In the genomic region with DNA sequence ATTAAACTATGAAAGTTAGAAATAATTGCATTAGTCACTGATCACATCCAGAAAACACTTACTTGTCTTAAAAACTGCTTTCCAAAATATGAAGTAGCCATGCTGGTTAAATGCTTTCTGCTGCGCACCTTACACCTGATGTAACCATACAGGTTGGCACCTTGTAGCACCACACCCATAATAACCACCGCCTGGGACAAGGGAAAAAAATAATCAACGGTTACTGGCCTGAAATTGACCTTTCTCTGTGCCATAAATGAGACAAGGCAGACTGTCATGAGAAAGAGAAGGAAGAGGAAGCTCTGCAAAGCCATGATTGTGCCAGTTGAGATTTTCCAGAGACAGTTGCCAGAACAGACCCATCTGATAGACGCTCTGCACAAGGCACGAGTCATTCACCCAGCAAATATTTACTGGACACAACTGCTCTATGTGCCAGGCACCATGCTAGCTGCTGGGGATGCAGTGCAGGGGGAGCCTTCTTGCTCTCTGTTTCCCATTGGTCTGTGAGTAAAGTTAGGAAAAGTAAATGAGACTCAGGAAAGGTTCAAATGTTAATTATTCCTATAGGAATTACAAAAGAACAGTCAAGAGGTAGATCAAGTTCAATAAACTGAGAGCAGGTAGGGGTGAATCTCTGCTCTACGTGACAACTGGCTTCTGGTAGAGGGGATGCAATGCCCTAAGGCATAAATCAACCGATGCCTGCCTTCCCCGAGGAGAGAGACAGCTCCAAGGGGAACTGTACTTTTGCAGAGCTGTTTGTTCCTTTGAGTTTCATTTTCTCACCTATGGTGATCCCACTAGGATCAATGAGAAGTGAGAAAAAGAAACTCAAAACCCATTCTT, we compare ENCODE assay signal across 7 cellular contexts. TPM values are rescaled to one million over a fixed set of nuclear protein-coding genes. Genes with fewer than 3 reads are reported as not detected.
A peak's percentile ranks its signal among the peaks of the same experiment; 100 is the strongest.
DNase-seq lines count a peak whose midpoint lies in the region; ATAC-seq, FAIRE-seq and TF ChIP-seq lines count a peak whose summit lies in the region.
"Not testable (repeated sequence)": the region's sequence is repeated elsewhere in the genome, so short reads cannot be mapped to it uniquely, and the experiment has no call there.

No MANE protein-coding gene starts in this region.

- POLR2A ChIA-PET in SK-N-SH (lab: Yijun Ruan, JAX); WTC11 (lab: Charles Lee): not testable (repeated sequence)

- H3K4me1 Mint-ChIP-seq in GM23338; endothelial cell (ENCODE audit: unreplicated experiment): not testable (repeated sequence)
- peaks cover 10% of the 10 kb centered on the region for H3K4me1 Mint-ChIP-seq in WTC11

- not testable (repeated sequence) for H4K20me1 ChIP-seq in GM23338 (replicated peaks; ENCODE audit: insufficient read depth); SK-N-SH (ENCODE audit: insufficient read depth)

- not testable (repeated sequence) for H3K4me3 Mint-ChIP-seq in GM23338, WTC11
- H3K4me3 Mint-ChIP-seq in endothelial cell (ENCODE audit: unreplicated experiment): peak overlapping the region; percentile 29

- H2AFZ ChIP-seq in GM23338; SK-N-SH (ENCODE audit: low read depth): not testable (repeated sequence)

- not testable (repeated sequence) for H3K27me3 Mint-ChIP-seq in GM23338 (ENCODE audit: insufficient read depth, low read depth, poor library complexity); WTC11 (ENCODE audit: low read depth); endothelial cell (ENCODE audit: unreplicated experiment)

- not testable (repeated sequence) for H3K27ac Mint-ChIP-seq in GM23338; WTC11; endothelial cell (ENCODE audit: unreplicated experiment)

- not testable (repeated sequence) for H3K9me2 ChIP-seq in GM23338 (ENCODE audit: insufficient read depth); SK-N-SH

- H3K27ac ChIP-seq in GM23338 (ENCODE audit: low read depth); heart left ventricle; pancreas: not testable (repeated sequence)
- peak overlapping the region in 1 of 2 experiments; percentile 68; a peak in 2 of 4 replicates for H3K27ac ChIP-seq in SK-N-SH (ENCODE audit: low read depth in 2 of 2, low read length in 1 of 2)

- H3K4me3 ChIP-seq in GM23338; SK-N-SH (ENCODE audit: low read depth in 2 of 2, low read length in 1 of 2); heart left ventricle; pancreas: not testable (repeated sequence)

- ATAC-seq in GM23338 (peak; percentile 68), WTC11 (peak; percentile 61), heart left ventricle (peak; percentile 88 to 94 (median 90)), left colon (peak; percentile 94), pancreas (peak in 1 of 4 donors; percentile 34)

- peak in 1 of 2 experiments; percentile 50; a peak in 1 of 4 replicates for TF ChIP-seq EP300 in SK-N-SH (IDR thresholded peaks at IDR 0.05; ENCODE audit: borderline replicate concordance in 1 of 2, low read depth in 1 of 2, low read length in 1 of 2)

- TF ChIP-seq RAD21 in SK-N-SH (IDR thresholded peaks at IDR 0.05; ENCODE audit: low read length): not testable (repeated sequence)

- not testable (repeated sequence) for TF ChIP-seq CTCF in GM23338 (conservative IDR thresholded peaks at IDR 0.05; ENCODE audit: low read depth in 2 of 2); SK-N-SH (IDR thresholded peaks at IDR 0.05); WTC11 (IDR thresholded peaks at IDR 0.05); endothelial cell (IDR thresholded peaks at IDR 0.05; ENCODE audit: unreplicated experiment); heart left ventricle (IDR thresholded peaks at IDR 0.05); pancreas (IDR thresholded peaks at IDR 0.05)

- intact Hi-C loops in heart left ventricle (cut with DNase I); left colon (cut with DNase I, micrococcal nuclease); pancreas (cut with DNase I): not testable (repeated sequence)

- TF ChIP-seq POLR2A in heart left ventricle (IDR thresholded peaks at IDR 0.05): not testable (repeated sequence)

- 43% methylated on average over 8 of the region's 8 CpGs for WGBS in SK-N-SH (ENCODE audit: low lambda C conversion rate)
- WGBS in heart left ventricle, 4 donors: 53 to 63% (median 56%) methylated on average over 8 of the region's 8 CpGs
- WGBS in pancreas, 2 donors: 81 to 87% methylated on average over 8 of the region's 8 CpGs

- H3K36me3 Mint-ChIP-seq in GM23338 (ENCODE audit: low read depth): peaks cover 48% of the 10 kb centered on the region
- peaks cover 28% of the 10 kb centered on the region for H3K36me3 Mint-ChIP-seq in WTC11
- peaks cover 19% of the 10 kb centered on the region for H3K36me3 Mint-ChIP-seq in endothelial cell (ENCODE audit: low read depth, unreplicated experiment)

- H3K9me3 Mint-ChIP-seq in GM23338; WTC11; endothelial cell (ENCODE audit: unreplicated experiment): not testable (repeated sequence)

- CTCF ChIA-PET in SK-N-SH (lab: Yijun Ruan, JAX); WTC11 (lab: Charles Lee): not testable (repeated sequence)

- H3K4me1 ChIP-seq in GM23338 (ENCODE audit: insufficient read depth); SK-N-SH (ENCODE audit: control insufficient read depth in 1 of 2, insufficient read depth in 2 of 2, low read depth in 1 of 2, low read length in 1 of 2); heart left ventricle; pancreas: not testable (repeated sequence)

- H3K9me3 ChIP-seq in SK-N-SH, heart left ventricle, pancreas: not testable (repeated sequence)

- not testable (repeated sequence) for H3K27me3 ChIP-seq in GM23338 (ENCODE audit: insufficient read depth); SK-N-SH (ENCODE audit: insufficient read depth); heart left ventricle; pancreas

- H3K4me2 ChIP-seq in GM23338, SK-N-SH: not testable (repeated sequence)

- FAIRE-seq in pancreas (lab: Jason Lieb, UNC): peak; percentile 17

- H3K36me3 ChIP-seq in GM23338 (ENCODE audit: insufficient read depth); pancreas: not testable (repeated sequence)
- peaks cover 12% of the 10 kb centered on the region in 2 experiments for H3K36me3 ChIP-seq in SK-N-SH (replicated peaks in 1 of 2; ENCODE audit: control insufficient read depth in 1 of 2, insufficient read depth in 2 of 2, low read length in 1 of 2)
- peaks cover 0 to 42% (median 15%) of the 10 kb centered on the region in 9 donors for H3K36me3 ChIP-seq in heart left ventricle

- H3K79me2 ChIP-seq in GM23338 (replicated peaks; ENCODE audit: insufficient read depth); SK-N-SH (ENCODE audit: insufficient read depth): not testable (repeated sequence)

- not testable (repeated sequence) for H3F3A ChIP-seq in GM23338 (replicated peaks; ENCODE audit: low read depth); SK-N-SH (replicated peaks; ENCODE audit: insufficient read depth)

- DNase-seq in GM23338 (ENCODE audit: low spot score); SK-N-SH; WTC11 (ENCODE audit: low spot score); endothelial cell (ENCODE audit: low spot score); pancreas: not testable (repeated sequence)
- DNase-seq in heart left ventricle (peak in 1 of 5 donors; percentile 32), left colon (peak; percentile 30 to 59)

- not testable (repeated sequence) for H3K9ac ChIP-seq in SK-N-SH

TF ChIP-seq in SK-N-SH, 30 proteins besides CTCF, POLR2A, EP300 and RAD21 (continues in another document):
- peak; percentile 42; the same call in 1 of the 2 replicates for TF ChIP-seq TCF12 (IDR thresholded peaks at IDR 0.05)

RNA-seq across cellular contexts. Expression of a gene that starts 22.7 kb away (rescaled TPM):
- 23.2 and 31.7 TPM in 2 replicates for total RNA-seq in GM23338 (2014; rRNA removed; shearing (Covaris generic))
- 10.4 and 10.5 TPM in 2 replicates for polyA plus RNA-seq in GM23338 (2016; fragmentation: Nextera tagmentation; extraction: Ambion mirVana)
- 4.7 and 5.0 TPM in 2 replicates for polyA plus RNA-seq in SK-N-SH (2012; rRNA removed)
- polyA plus RNA-seq in SK-N-SH (2012; cell fraction: cytosol; rRNA removed): 3.9 and 4.1 TPM in 2 replicates
- 13.8 and 14.5 TPM in 2 replicates for polyA plus RNA-seq in SK-N-SH (2012; cell fraction: nucleus; rRNA removed)
- total RNA-seq in WTC11 (2021): 16.2 to 16.9 TPM (median 16.5 TPM) in 3 replicates
- 23.1 TPM for total RNA-seq in endothelial cell (ENCODE audit: unreplicated experiment)
- total RNA-seq in heart left ventricle: 1 to 10 TPM; 1.9 to 8.7 (median 5.8) TPM
- polyA plus RNA-seq in heart left ventricle: 1 to 10 TPM; 4.5 to 5.2 TPM
- total RNA-seq in left colon: 10 to 100 TPM; 18.0 to 20.7 TPM
- 10 to 100 TPM in 2 of 6 donors, 1 to 10 TPM in 4; 5.3 to 16.8 (median 8.5) TPM for total RNA-seq in pancreas
- 1 to 10 TPM; 7.0 to 7.3 TPM for polyA plus RNA-seq in pancreas
